ENCODE assay signal across 35 cellular contexts in the genomic region with DNA sequence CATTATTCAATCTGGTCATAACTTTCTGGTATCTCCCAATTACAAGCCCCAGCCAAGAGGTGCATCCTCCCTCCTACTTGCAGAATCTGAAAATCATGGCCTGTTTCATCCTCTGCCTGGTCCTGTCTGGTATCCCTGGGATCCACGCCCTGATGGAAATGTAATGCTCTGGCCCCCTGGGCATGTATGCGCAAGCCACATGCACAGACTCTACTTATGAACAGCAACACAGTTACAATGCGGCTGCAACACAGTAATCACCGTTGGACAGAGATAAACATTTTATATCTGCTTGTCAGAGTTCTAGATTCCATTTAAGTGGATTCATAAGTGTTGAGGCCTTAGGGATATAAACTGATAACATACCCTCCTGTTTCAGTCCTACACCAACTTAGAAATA.
DNase-seq lines count a peak whose midpoint lies in the region; ATAC-seq and TF ChIP-seq lines count a peak whose summit lies in the region.
"Had no signal": no experiment of that assay in that cellular context is flagged by ENCODE, and none has a peak within 500 bp of the region (broad histone marks: within the 10 kb centered on the region; RNA-seq: fewer than 3 reads in every experiment).

No MANE protein-coding gene starts in this region.

- peaks cover 7% of the 10 kb centered on the region for H3K36me3 Mint-ChIP-seq in neural crest cell (ENCODE audit: low read depth)
- H3K36me3 Mint-ChIP-seq: CD14-positive monocyte had no signal

- H3K23ac ChIP-seq in trophoblast cell (ENCODE audit: low read length) = no peak overlapping the region

- no peaks in the 10 kb centered on the region for H3K9me2 ChIP-seq in SK-N-SH

- no peak overlapping the region for H2BK12ac ChIP-seq in trophoblast cell (ENCODE audit: low read length)

- H4K91ac ChIP-seq in trophoblast cell (ENCODE audit: low read depth, low read length) = no peak overlapping the region

- H3K14ac ChIP-seq in trophoblast cell (ENCODE audit: low read length) = no peak overlapping the region

- TF ChIP-seq CTCF in SK-N-SH (IDR thresholded peaks at IDR 0.05) (no peak), neural crest cell (conservative IDR thresholded peaks at IDR 0.05) (no peak), osteoblast (IDR thresholded peaks at IDR 0.05; ENCODE audit: extremely low read depth, low read depth, low read length) (no peak), GM10248 (IDR thresholded peaks at IDR 0.05; ENCODE audit: control extremely low read depth, extremely low read depth, low read depth, missing control alignments) (no peak)

- no peak overlapping the region for H4K12ac ChIP-seq in trophoblast cell (ENCODE audit: low read depth, low read length)

- no peaks in the 10 kb centered on the region for H3K27me3 ChIP-seq in SK-N-SH (ENCODE audit: insufficient read depth)
- no peaks in the 10 kb centered on the region for H3K27me3 ChIP-seq in osteoblast (ENCODE audit: insufficient read depth, low read length)
- no peaks in the 10 kb centered on the region for H3K27me3 ChIP-seq in trophoblast cell (ENCODE audit: insufficient read depth, low read length)
- H3K27me3 ChIP-seq: BE2C; BLaER1; BLaER1 treated with 17β-estradiol and CSF1 and Interleukin-3, amounts not matched to agents 10 nM and 100 nM had no signal

- H3K79me1 ChIP-seq in trophoblast cell (ENCODE audit: low read length) = no peaks in the 10 kb centered on the region

- H3K4me2 ChIP-seq in SK-N-SH (no peak overlapping the region), osteoblast (ENCODE audit: insufficient read depth, low read length) (no peak overlapping the region), trophoblast cell (ENCODE audit: low read length) (no peak overlapping the region)
- H3K4me2 ChIP-seq: A549; BLaER1; BLaER1 treated with 17β-estradiol and CSF1 and Interleukin-3, amounts not matched to agents 10 nM and 100 nM had no signal

- H3K4me1 ChIP-seq in SK-N-SH (ENCODE audit: control insufficient read depth in 1 of 2, insufficient read depth in 2 of 2, low read depth in 1 of 2, low read length in 1 of 2) (peaks cover 0 to 2% of the 10 kb centered on the region in 2 experiments; a peak in 1 of 4 replicates), osteoblast (ENCODE audit: insufficient read depth, low read length) (no peaks in the 10 kb centered on the region), trophoblast cell (ENCODE audit: control insufficient read depth in 1 of 2, insufficient read depth in 2 of 2, low read length in 2 of 2) (no peaks in the 10 kb centered on the region)
- H3K4me1 ChIP-seq: A549; BE2C; BLaER1; BLaER1 treated with 17β-estradiol and CSF1 and Interleukin-3, amounts not matched to agents 10 nM and 100 nM; Caco-2 had no signal

- no peak for TF ChIP-seq EP300 in SK-N-SH (IDR thresholded peaks at IDR 0.05; ENCODE audit: borderline replicate concordance in 1 of 2, low read depth in 1 of 2, low read length in 1 of 2)

- H3K9ac ChIP-seq in SK-N-SH (no peak overlapping the region), trophoblast cell (ENCODE audit: low read length) (no peak overlapping the region)
- H3K9ac ChIP-seq: BLaER1; BLaER1 treated with 17β-estradiol and CSF1 and Interleukin-3, amounts not matched to agents 10 nM and 100 nM had no signal

- no peak overlapping the region for H3K4me3 Mint-ChIP-seq in neural crest cell
- H3K4me3 Mint-ChIP-seq: B cell; CD14-positive monocyte; CD4-positive, alpha-beta memory T cell; CD4-positive, alpha-beta T cell; CD4-positive, CD25-positive, alpha-beta regulatory T cell; CD8-positive, alpha-beta memory T cell; CD8-positive, alpha-beta T cell had no signal

- no peaks in the 10 kb centered on the region for H3K79me2 ChIP-seq in SK-N-SH (ENCODE audit: insufficient read depth)
- no peaks in the 10 kb centered on the region for H3K79me2 ChIP-seq in osteoblast (ENCODE audit: insufficient read depth, low read length)
- H3K79me2 ChIP-seq in trophoblast cell (ENCODE audit: control insufficient read depth, insufficient read depth, low read length, poor library complexity) = no peaks in the 10 kb centered on the region

- H2AFZ ChIP-seq in SK-N-SH (ENCODE audit: low read depth) = no peak overlapping the region
- no peak overlapping the region for H2AFZ ChIP-seq in osteoblast (ENCODE audit: low read length)
- no peak overlapping the region for H2AFZ ChIP-seq in trophoblast cell (ENCODE audit: insufficient read depth, low read length, poor library complexity)

- WGBS in SK-N-SH (ENCODE audit: low lambda C conversion rate) = 81% methylated on average over 4 of the region's 4 CpGs
- WGBS in trophoblast cell (ENCODE audit: extremely low coverage, insufficient coverage, insufficient read length) = no CpG with 5 or more reads among the region's 4 CpGs

- H2BK5ac ChIP-seq in trophoblast cell (ENCODE audit: low read depth, low read length, poor library complexity) = no peak overlapping the region

- TF ChIP-seq RAD21 in SK-N-SH (IDR thresholded peaks at IDR 0.05; ENCODE audit: low read length) = no peak

- no peaks in the 10 kb centered on the region for H3K27me3 Mint-ChIP-seq in neural crest cell (ENCODE audit: low read depth)
- H3K27me3 Mint-ChIP-seq: B cell; CD4-positive, alpha-beta memory T cell; CD4-positive, alpha-beta T cell; CD4-positive, CD25-positive, alpha-beta regulatory T cell; CD8-positive, alpha-beta memory T cell had no signal

- H3K27ac ChIP-seq in SK-N-SH (ENCODE audit: low read depth in 2 of 2, low read length in 1 of 2) = no peak overlapping the region
- no peak overlapping the region for H3K27ac ChIP-seq in osteoblast (ENCODE audit: low read depth, low read length)
- no peak overlapping the region for H3K27ac ChIP-seq in trophoblast cell (ENCODE audit: low read depth, low read length)
- H3K27ac ChIP-seq: 22Rv1; A549; BLaER1; BLaER1 treated with 17β-estradiol and CSF1 and Interleukin-3, amounts not matched to agents 10 nM and 100 nM; C4-2B had no signal

- DNase-seq in SK-N-SH = peak; percentile 8
- no peak for DNase-seq in neural crest cell (ENCODE audit: low read depth, low spot score)
- peak; percentile 42 for DNase-seq in osteoblast (ENCODE audit: insufficient read length, low spot score, missing footprints)
- peak; percentile 51 to 64 for DNase-seq in trophoblast cell
- no peak for DNase-seq in GM10248 (ENCODE audit: extremely low spot score)
- no peak for DNase-seq in islet precursor cell
- DNase-seq in iPS-NIHi11 (ENCODE audit: low spot score) = no peak
- DNase-seq: 8988T; ACHN; AML-193; BE2C; C1 segment of cervical spinal cord; Caco-2; Calu3; CD4-positive, alpha-beta memory T cell; CD4-positive, alpha-beta T cell; CD4-positive, CD25-positive, alpha-beta regulatory T cell; CD8-positive, alpha-beta memory T cell; CD8-positive, alpha-beta T cell; COR-L47; DMS 273 treated with DMSO at 0.1 percent for 48 hours; DMS153; DMS53; DMS79; DMS79 treated with DMSO at 0.1 percent for 48 hours; DND-41; EL had no signal

- POLR2A ChIA-PET in SK-N-SH (lab: Yijun Ruan, JAX) (no interaction called here), GM10248 (lab: Yijun Ruan, JAX) (no interaction called here)

- H3K4me1 Mint-ChIP-seq in neural crest cell = no peaks in the 10 kb centered on the region
- H3K4me1 Mint-ChIP-seq: B cell; CD14-positive monocyte; CD4-positive, alpha-beta memory T cell; CD4-positive, CD25-positive, alpha-beta regulatory T cell; CD8-positive, alpha-beta memory T cell had no signal

- H2BK120ac ChIP-seq in trophoblast cell (ENCODE audit: insufficient read depth, low read length, poor library complexity) = no peak overlapping the region

- no peaks in the 10 kb centered on the region for H3K9me3 Mint-ChIP-seq in neural crest cell
- H3K9me3 Mint-ChIP-seq: CD14-positive monocyte; CD4-positive, alpha-beta memory T cell; CD4-positive, alpha-beta T cell; CD4-positive, CD25-positive, alpha-beta regulatory T cell; CD8-positive, alpha-beta memory T cell; CD8-positive, alpha-beta T cell had no signal

- H3K9me3 ChIP-seq in SK-N-SH (no peaks in the 10 kb centered on the region), osteoblast (ENCODE audit: low read depth, low read length) (no peaks in the 10 kb centered on the region), trophoblast cell (ENCODE audit: insufficient read depth, low read depth, low read length) (no peaks in the 10 kb centered on the region)
- H3K9me3 ChIP-seq: A549; BE2C; BLaER1; BLaER1 treated with 17β-estradiol and CSF1 and Interleukin-3, amounts not matched to agents 10 nM and 100 nM; Caco-2 had no signal

- H3K27ac Mint-ChIP-seq in neural crest cell (ENCODE audit: unreplicated experiment) = peak overlapping the region; percentile 45
- H3K27ac Mint-ChIP-seq: B cell; CD14-positive monocyte; CD4-positive, alpha-beta memory T cell; CD4-positive, alpha-beta T cell; CD4-positive, CD25-positive, alpha-beta regulatory T cell; CD8-positive, alpha-beta memory T cell; CD8-positive, alpha-beta T cell had no signal

- no peak overlapping the region for H3K18ac ChIP-seq in trophoblast cell (ENCODE audit: low read length)

- no peak overlapping the region for H3K4ac ChIP-seq in trophoblast cell (ENCODE audit: low read depth, low read length)

- no peak for ATAC-seq in SK-N-SH treated with all-trans-retinoic acid at 6 μM for 48 hours
- ATAC-seq: A549; CD8-positive, alpha-beta T cell had no signal

- H3F3A ChIP-seq in SK-N-SH (replicated peaks; ENCODE audit: insufficient read depth) = no peaks in the 10 kb centered on the region

- no peak overlapping the region for H2AK5ac ChIP-seq in trophoblast cell (ENCODE audit: low read length)

- H3K4me3 ChIP-seq in SK-N-SH (ENCODE audit: low read depth in 2 of 2, low read length in 1 of 2) (no peak overlapping the region), osteoblast (ENCODE audit: insufficient read depth, low read length) (no peak overlapping the region), trophoblast cell (ENCODE audit: low read depth, low read length) (peak overlapping the region; percentile 31)
- H3K4me3 ChIP-seq: A549; BLaER1; BLaER1 treated with 17β-estradiol and CSF1 and Interleukin-3, amounts not matched to agents 10 nM and 100 nM had no signal

- no peaks in the 10 kb centered on the region for H4K20me1 ChIP-seq in SK-N-SH (ENCODE audit: insufficient read depth)
- no peaks in the 10 kb centered on the region for H4K20me1 ChIP-seq in osteoblast (ENCODE audit: insufficient read depth, low read length)
- H4K20me1 ChIP-seq: BLaER1; BLaER1 treated with 17β-estradiol and CSF1 and Interleukin-3, amounts not matched to agents 10 nM and 100 nM had no signal

- H4K8ac ChIP-seq in trophoblast cell (ENCODE audit: low read depth, low read length) = no peak overlapping the region

- CTCF ChIA-PET in SK-N-SH (lab: Yijun Ruan, JAX) (no interaction called here), GM10248 (lab: Yijun Ruan, JAX) (no interaction called here)

- no peaks in the 10 kb centered on the region for H3K36me3 ChIP-seq in SK-N-SH (replicated peaks in 1 of 2; ENCODE audit: control insufficient read depth in 1 of 2, insufficient read depth in 2 of 2, low read length in 1 of 2)
- H3K36me3 ChIP-seq in osteoblast (ENCODE audit: insufficient read depth, low read length) = no peaks in the 10 kb centered on the region
- H3K36me3 ChIP-seq in trophoblast cell (ENCODE audit: control insufficient read depth in 1 of 2, insufficient read depth in 2 of 2, low read length in 2 of 2) = no peaks in the 10 kb centered on the region
- H3K36me3 ChIP-seq: BE2C; BLaER1; BLaER1 treated with 17β-estradiol and CSF1 and Interleukin-3, amounts not matched to agents 10 nM and 100 nM had no signal

TF ChIP-seq in SK-N-SH treated with all-trans-retinoic acid at 6 μM for 48 hours, 23 proteins besides CTCF, POLR2A, EP300 and RAD21 (continues in another document):
- TF ChIP-seq SNAI2 (CRISPR knock-in tag; IDR thresholded peaks at IDR 0.05) (no peak), ISL1 (CRISPR knock-in tag; IDR thresholded peaks at IDR 0.05) (no peak)

Comparison
In these comparisons a context has a peak if more than half of its experiments do, and no peak if none do; other contexts are left out.
1. DNase-seq: peak in SK-N-SH (single experiment), osteoblast (single experiment) and trophoblast cell (2 of 2); none in neural crest cell (single experiment), GM10248 (single experiment), islet precursor cell (single experiment) and iPS-NIHi11 (single experiment).